Comparison of ENCODE assay signal across 39 cellular contexts in genomic region chr4:94962484-94962883, GRCh38.
"Had no signal": no experiment of that assay in that cellular context is flagged by ENCODE, and none has a peak within 500 bp of the region (broad histone marks: within the 10 kb centered on the region; RNA-seq: fewer than 3 reads in every experiment).

No MANE protein-coding gene starts in this region.

- H3K36me3 Mint-ChIP-seq: activated naive CD4-positive, alpha-beta T cell treated with anti-CD3 and anti-CD28 coated beads, Interleukin-2, amount 10 ng/mL, durations not matched to agents 7 days and 5 days; activated naive CD4-positive, alpha-beta T cell treated with anti-CD3 and anti-CD28 coated beads, Interleukin-2, amount 50 U/mL, for 24 hours; activated naive CD4-positive, alpha-beta T cell treated with anti-CD3 and anti-CD28 coated beads, Interleukin-2, amount 50 U/mL, for 72 hours; activated naive CD8-positive, alpha-beta T cell; activated naive CD8-positive, alpha-beta T cell treated with anti-CD3 and anti-CD28 coated beads for 36 hours; activated naive CD8-positive, alpha-beta T cell treated with anti-CD3 and anti-CD28 coated beads, Interleukin-2, amount 10 ng/mL, durations not matched to agents 7 days and 5 days had no signal

- H3K27ac ChIP-seq: adrenal gland, ascending aorta, body of pancreas, brain microvascular endothelial cell, breast epithelium, cardiac muscle cell had no signal

- H3K27me3 ChIP-seq: adrenal gland, ascending aorta, body of pancreas, brain microvascular endothelial cell, breast epithelium, cardiac muscle cell had no signal

- H3K4me1 ChIP-seq: adrenal gland, body of pancreas, breast epithelium had no signal

- H3K9me3 ChIP-seq: body of pancreas, breast epithelium had no signal

- H3K36me3 ChIP-seq: adrenal gland, ascending aorta, brain microvascular endothelial cell, breast epithelium, cardiac muscle cell had no signal

- H3K4me3 ChIP-seq: adrenal gland, ascending aorta, body of pancreas, breast epithelium, cardiac muscle cell had no signal

- FAIRE-seq: astrocyte, bronchial epithelial cell, colon had no signal

- ATAC-seq: activated naive CD4-positive, alpha-beta T cell treated with anti-CD3 and anti-CD28 coated beads, Interleukin-2, amount 50 U/mL, for 72 hours; activated naive CD8-positive, alpha-beta T cell treated with anti-CD3 and anti-CD28 coated beads, Interleukin-2, amount 50 U/mL, for 24 hours; activated T-cell treated with anti-CD3 and anti-CD28 coated beads, Interleukin-2, amount 50 U/mL, for 4 hours; activated T-cell treated with anti-CD3 and anti-CD28 coated beads, Interleukin-2, amount 50 U/mL, for 72 hours; activated T-helper 17 cell treated with anti-CD3 and anti-CD28 coated beads, Interleukin-2, amount 50 U/mL, for 72 hours; body of pancreas had no signal

- H3K27me3 Mint-ChIP-seq: activated naive CD4-positive, alpha-beta T cell treated with anti-CD3 and anti-CD28 coated beads, Interleukin-2, amount 10 ng/mL, durations not matched to agents 7 days and 5 days; activated naive CD4-positive, alpha-beta T cell treated with anti-CD3 and anti-CD28 coated beads, Interleukin-2, amount 50 U/mL, for 24 hours; activated naive CD8-positive, alpha-beta T cell treated with anti-CD3 and anti-CD28 coated beads for 36 hours; activated naive CD8-positive, alpha-beta T cell treated with anti-CD3 and anti-CD28 coated beads, Interleukin-2, amount 10 ng/mL, durations not matched to agents 7 days and 5 days; activated naive CD8-positive, alpha-beta T cell treated with anti-CD3 and anti-CD28 coated beads, Interleukin-2, amount 50 U/mL, for 24 hours; activated T-helper 17 cell treated with anti-CD3 and anti-CD28 coated beads, Interleukin-2, amount 50 U/mL, for 72 hours; brain; central memory CD8-positive, alpha-beta T cell had no signal

- H3K4me1 Mint-ChIP-seq: activated naive CD4-positive, alpha-beta T cell treated with anti-CD3 and anti-CD28 coated beads, Interleukin-2, amount 10 ng/mL, durations not matched to agents 7 days and 5 days; activated naive CD4-positive, alpha-beta T cell treated with anti-CD3 and anti-CD28 coated beads, Interleukin-2, amount 50 U/mL, for 24 hours; activated naive CD8-positive, alpha-beta T cell treated with anti-CD3 and anti-CD28 coated beads for 36 hours; activated naive CD8-positive, alpha-beta T cell treated with anti-CD3 and anti-CD28 coated beads, Interleukin-2, amount 10 ng/mL, durations not matched to agents 7 days and 5 days; activated naive CD8-positive, alpha-beta T cell treated with anti-CD3 and anti-CD28 coated beads, Interleukin-2, amount 50 U/mL, for 24 hours; activated T-helper 17 cell treated with anti-CD3 and anti-CD28 coated beads, Interleukin-2, amount 50 U/mL, for 72 hours; central memory CD8-positive, alpha-beta T cell had no signal

- DNase-seq: activated effector memory CD4-positive, alpha-beta T cell treated with anti-CD3 and anti-CD28 coated beads, Interleukin-2, amount 50 U/mL, for 16 hours; activated effector memory CD4-positive, alpha-beta T cell treated with Interleukin-2 at 50 U/mL for 16 hours; activated gamma-delta T cell; activated gamma-delta T cell treated with Interleukin-2 at 50 U/mL for 16 hours; activated naive CD4-positive, alpha-beta T cell; activated naive CD4-positive, alpha-beta T cell treated with anti-CD3 and anti-CD28 coated beads for 36 hours; activated naive CD4-positive, alpha-beta T cell treated with anti-CD3 and anti-CD28 coated beads, Interleukin-2, amount 10 ng/mL, durations not matched to agents 7 days and 5 days; activated naive CD4-positive, alpha-beta T cell treated with anti-CD3 and anti-CD28 coated beads, Interleukin-2, amount 50 U/mL, for 16 hours; activated naive CD4-positive, alpha-beta T cell treated with Interleukin-2 at 50 U/mL for 16 hours; activated naive CD8-positive, alpha-beta T cell treated with anti-CD3 and anti-CD28 coated beads for 36 hours; activated naive CD8-positive, alpha-beta T cell treated with anti-CD3 and anti-CD28 coated beads, Interleukin-2, amount 10 ng/mL, durations not matched to agents 7 days and 5 days; activated naive CD8-positive, alpha-beta T cell treated with anti-CD3 and anti-CD28 coated beads, Interleukin-2, amount 50 U/mL, for 24 hours; activated T-cell treated with anti-CD3 and anti-CD28 coated beads, Interleukin-2, amount 50 U/mL, for 4 hours; activated T-cell treated with anti-CD3 and anti-CD28 coated beads, Interleukin-2, amount 50 U/mL, for 48 hours; activated T-cell treated with anti-CD3 and anti-CD28 coated beads, Interleukin-2, amount 50 U/mL, for 72 hours; adrenal gland; amniotic stem cell; amygdala; anterior cingulate cortex; aorta; body of pancreas; brain microvascular endothelial cell; caudate nucleus; central memory CD4-positive, alpha-beta T cell; cerebellar nuclear complex had no signal

- H3K9me3 Mint-ChIP-seq: activated naive CD4-positive, alpha-beta T cell treated with anti-CD3 and anti-CD28 coated beads, Interleukin-2, amount 10 ng/mL, durations not matched to agents 7 days and 5 days; activated naive CD4-positive, alpha-beta T cell treated with anti-CD3 and anti-CD28 coated beads, Interleukin-2, amount 50 U/mL, for 72 hours; activated naive CD8-positive, alpha-beta T cell treated with anti-CD3 and anti-CD28 coated beads, Interleukin-2, amount 10 ng/mL, durations not matched to agents 7 days and 5 days; activated T-helper 1 cell treated with anti-CD3 and anti-CD28 coated beads, Interleukin-12 subunit alpha, Interleukin-12 subunit beta, Interleukin-2, Interleukin-4 antibody, amounts not matched to agents 30 ng/mL and 10 ng/mL and 1 ng/mL, durations not matched to agents 14 hours and 24 hours and 36 hours; activated T-helper 2 cell treated with anti-CD3 and anti-CD28 coated beads, Interferon-gamma antibody, Interleukin-2, Interleukin-4, amounts not matched to agents 10 μg/mL and 5 μg/mL and 100 μg/mL, durations not matched to agents 14 hours and 24 hours and 36 hours had no signal

- H3K27ac Mint-ChIP-seq: activated naive CD4-positive, alpha-beta T cell treated with anti-CD3 and anti-CD28 coated beads for 36 hours; activated naive CD4-positive, alpha-beta T cell treated with anti-CD3 and anti-CD28 coated beads, Interleukin-2, amount 10 ng/mL, durations not matched to agents 7 days and 5 days; activated naive CD4-positive, alpha-beta T cell treated with anti-CD3 and anti-CD28 coated beads, Interleukin-2, amount 50 U/mL, for 24 hours; activated naive CD4-positive, alpha-beta T cell treated with anti-CD3 and anti-CD28 coated beads, Interleukin-2, amount 50 U/mL, for 72 hours; activated naive CD8-positive, alpha-beta T cell; activated naive CD8-positive, alpha-beta T cell treated with anti-CD3 and anti-CD28 coated beads for 36 hours; activated naive CD8-positive, alpha-beta T cell treated with anti-CD3 and anti-CD28 coated beads, Interleukin-2, amount 50 U/mL, for 24 hours; activated T-cell treated with anti-CD3 and anti-CD28 coated beads, Interleukin-2, amount 50 U/mL, for 72 hours; activated T-helper 1 cell treated with anti-CD3 and anti-CD28 coated beads, Interleukin-12 subunit alpha, Interleukin-12 subunit beta, Interleukin-2, Interleukin-4 antibody, amounts not matched to agents 30 ng/mL and 10 ng/mL and 1 ng/mL, durations not matched to agents 14 hours and 24 hours and 36 hours; activated T-helper 17 cell treated with anti-CD3 and anti-CD28 coated beads, Interleukin-2, amount 50 U/mL, for 72 hours; activated T-helper 2 cell treated with anti-CD3 and anti-CD28 coated beads, Interferon-gamma antibody, Interleukin-2, Interleukin-4, amounts not matched to agents 10 μg/mL and 5 μg/mL and 100 μg/mL, durations not matched to agents 14 hours and 24 hours and 36 hours; brain had no signal

- H3K4me3 Mint-ChIP-seq: activated naive CD4-positive, alpha-beta T cell treated with anti-CD3 and anti-CD28 coated beads for 36 hours; activated naive CD4-positive, alpha-beta T cell treated with anti-CD3 and anti-CD28 coated beads, Interleukin-2, amount 10 ng/mL, durations not matched to agents 7 days and 5 days; activated naive CD4-positive, alpha-beta T cell treated with anti-CD3 and anti-CD28 coated beads, Interleukin-2, amount 50 U/mL, for 24 hours; activated naive CD8-positive, alpha-beta T cell; activated naive CD8-positive, alpha-beta T cell treated with anti-CD3 and anti-CD28 coated beads for 36 hours; activated naive CD8-positive, alpha-beta T cell treated with anti-CD3 and anti-CD28 coated beads, Interleukin-2, amount 10 ng/mL, durations not matched to agents 7 days and 5 days; activated naive CD8-positive, alpha-beta T cell treated with anti-CD3 and anti-CD28 coated beads, Interleukin-2, amount 50 U/mL, for 24 hours; activated T-cell treated with anti-CD3 and anti-CD28 coated beads, Interleukin-2, amount 50 U/mL, for 4 hours; activated T-cell treated with anti-CD3 and anti-CD28 coated beads, Interleukin-2, amount 50 U/mL, for 72 hours; activated T-helper 1 cell treated with anti-CD3 and anti-CD28 coated beads, Interleukin-12 subunit alpha, Interleukin-12 subunit beta, Interleukin-2, Interleukin-4 antibody, amounts not matched to agents 30 ng/mL and 10 ng/mL and 1 ng/mL, durations not matched to agents 14 hours and 24 hours and 36 hours; activated T-helper 17 cell treated with anti-CD3 and anti-CD28 coated beads, Interleukin-2, amount 50 U/mL, for 72 hours; brain; central memory CD8-positive, alpha-beta T cell had no signal
